ENCODE assay signal across 9 cellular contexts in genomic region chr16:82016268-82016667, GRCh38. TPM values are rescaled to one million over a fixed set of nuclear protein-coding genes. Genes with fewer than 3 reads are reported as not detected.
DNase-seq lines count a peak whose midpoint lies in the region; ATAC-seq and TF ChIP-seq lines count a peak whose summit lies in the region.
"Had no signal": no experiment of that assay in that cellular context is flagged by ENCODE, and none has a peak within 500 bp of the region (broad histone marks: within the 10 kb centered on the region; RNA-seq: fewer than 3 reads in every experiment).

No MANE protein-coding gene starts in this region.

- no peak overlapping the region for H3K4me3 Mint-ChIP-seq in chondrocyte (ENCODE audit: unreplicated experiment)

- H3K27me3 ChIP-seq in DOHH2 (ENCODE audit: control insufficient read depth, low read length) (peaks cover 23% of the 10 kb centered on the region; the same call in 1 of the 2 replicates), uterus (no peaks in the 10 kb centered on the region)
- H3K27me3 ChIP-seq: MG63 had no signal

- no peak overlapping the region for H3K4me2 ChIP-seq in DOHH2 (ENCODE audit: low read length)

- H3K4me3 ChIP-seq in DOHH2 (ENCODE audit: low read length) (no peak overlapping the region), uterus (no peak overlapping the region)
- H3K4me3 ChIP-seq: MG63 had no signal

- H3K27me3 Mint-ChIP-seq in chondrocyte (ENCODE audit: low read depth) = peaks cover 17% of the 10 kb centered on the region

- TF ChIP-seq CTCF in DOHH2 (IDR thresholded peaks at IDR 0.05; ENCODE audit: low read depth, low read length, poor library complexity, severe bottlenecking) (peak; percentile 38), LNCAP (IDR thresholded peaks at IDR 0.05) (peak; percentile 41; the same call in 1 of the 2 replicates), chondrocyte (IDR thresholded peaks at IDR 0.05) (peak; percentile 45), uterus (IDR thresholded peaks at IDR 0.05) (no peak)

- H3K9me2 ChIP-seq in DOHH2 (replicated peaks; ENCODE audit: control insufficient read depth, low read length) = no peaks in the 10 kb centered on the region

- no peak overlapping the region for H3K27ac Mint-ChIP-seq in chondrocyte (ENCODE audit: unreplicated experiment)

- no peaks in the 10 kb centered on the region for H3K79me2 ChIP-seq in DOHH2 (ENCODE audit: control insufficient read depth, low read length)

- H3F3A ChIP-seq in DOHH2 (ENCODE audit: control insufficient read depth, insufficient read depth) = no peaks in the 10 kb centered on the region

- H4K20me1 ChIP-seq in DOHH2 (ENCODE audit: control insufficient read depth, insufficient read depth, low read depth, low read length) = no peaks in the 10 kb centered on the region

- intact Hi-C loops in uterus (cut with DNase I; ENCODE audit: low total_unique reads) = no loop called here

- TF ChIP-seq POLR2A in uterus (IDR thresholded peaks at IDR 0.05) = no peak

- peaks cover 2% of the 10 kb centered on the region for H3K36me3 Mint-ChIP-seq in chondrocyte (ENCODE audit: low read depth)

- no peak for DNase-seq in chondrocyte (ENCODE audit: low spot score)
- DNase-seq in mucosa of gallbladder (ENCODE audit: low spot score) = peak; percentile 42
- DNase-seq in effector CD8-positive, alpha-beta T cell (lab: John Stamatoyannopoulos, UW) = no peak
- no peak for DNase-seq in uterus
- no peak for DNase-seq in effector CD4-positive, alpha-beta T cell
- DNase-seq: MG63 had no signal

- no peaks in the 10 kb centered on the region for H3K9me3 ChIP-seq in DOHH2 (ENCODE audit: control insufficient read depth, insufficient read depth, low read length)
- no peaks in the 10 kb centered on the region for H3K9me3 ChIP-seq in uterus
- H3K9me3 ChIP-seq: MG63 had no signal

- H3K9me3 Mint-ChIP-seq in chondrocyte (ENCODE audit: low read depth) = peaks cover 7% of the 10 kb centered on the region

- H3K4me1 ChIP-seq in DOHH2 (ENCODE audit: control insufficient read depth, low read length) (peaks cover 5% of the 10 kb centered on the region; the same call in 1 of the 2 replicates), uterus (no peaks in the 10 kb centered on the region)

- H3K4me1 Mint-ChIP-seq in chondrocyte (ENCODE audit: low read depth) = peaks cover 6% of the 10 kb centered on the region

- H3K27ac ChIP-seq in DOHH2 (ENCODE audit: low read depth, low read length) (no peak overlapping the region), uterus (no peak overlapping the region)

- no peaks in the 10 kb centered on the region for H3K36me3 ChIP-seq in DOHH2 (ENCODE audit: control insufficient read depth, low read length)
- H3K36me3 ChIP-seq in uterus = no peaks in the 10 kb centered on the region
- H3K36me3 ChIP-seq: MG63 had no signal

- no peak for ATAC-seq in GM18907 (IDR thresholded peaks at IDR 0.05; ENCODE audit: unreplicated experiment)

RNA-seq across cellular contexts. Expression of gene SDR42E1, which starts 5.0 kb away (rescaled TPM):
- total RNA-seq in chondrocyte (not detected in 3 replicates), mucosa of gallbladder (10.5 TPM), uterus (1 to 10 TPM in 2 of 4 donors, under 1 TPM in 2; under 0.01 to 5.1 (median 1.5) TPM)

RNA-seq across cellular contexts. Expression of gene HSD17B2, which starts 18.8 kb away (rescaled TPM):
- total RNA-seq in chondrocyte (not detected in 3 replicates), mucosa of gallbladder (114 TPM), uterus (under 1 TPM in 1 of 4 donors, not detected in 3; 0.14 TPM)

Comparison
In these comparisons a context has a peak if more than half of its experiments do, and no peak if none do; other contexts are left out.
1. CTCF ChIP-seq: peak in DOHH2 (single experiment), LNCAP (single experiment) and chondrocyte (single experiment); none in uterus (0 of 4).
2. RNA of gene HSD17B2, which starts 18.8 kb away (total RNA-seq): 114 TPM in mucosa of gallbladder (single experiment); not detected in chondrocyte and 0.14 TPM in uterus; every median in the first group is over 10 times any median in the second.